23 cellular contexts compared by ENCODE assay signal in the genomic region with DNA sequence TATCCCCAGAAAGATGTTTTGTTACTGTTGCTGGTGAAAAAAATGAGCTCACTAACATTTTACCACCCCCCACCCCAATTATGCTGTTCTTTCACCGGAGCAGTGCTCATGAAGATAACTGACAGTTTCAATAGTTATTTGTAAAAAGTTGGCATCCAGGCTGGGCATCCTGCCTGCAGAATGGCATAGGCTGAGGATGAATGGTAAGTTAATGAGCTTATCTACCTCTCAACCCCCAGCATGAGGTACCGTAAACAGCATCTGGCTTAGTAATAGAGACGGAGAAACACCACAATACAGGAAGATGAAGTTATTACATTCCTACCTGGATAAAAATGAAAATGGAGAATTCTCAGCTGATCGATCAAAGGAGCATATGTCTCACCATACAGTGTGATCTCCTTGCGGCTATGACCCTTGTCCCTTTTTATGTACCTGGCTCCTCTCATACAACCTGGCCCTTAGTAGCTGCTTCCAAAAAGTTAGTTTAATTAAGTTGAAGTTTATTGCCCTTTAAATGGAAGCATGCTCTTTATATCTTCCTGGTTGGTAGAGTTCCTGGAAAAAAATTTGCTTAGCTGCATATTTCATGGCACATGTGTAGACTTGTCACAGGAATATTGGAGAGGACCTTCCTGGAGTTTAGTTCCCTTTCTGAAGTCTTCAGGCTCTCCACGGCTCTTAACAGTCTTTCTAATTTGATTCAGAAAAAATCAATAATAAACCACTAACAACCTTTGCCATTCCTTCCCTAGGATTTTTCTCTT.
DNase-seq lines count a peak whose midpoint lies in the region; ATAC-seq, FAIRE-seq and TF ChIP-seq lines count a peak whose summit lies in the region.
"Had no signal": no experiment of that assay in that cellular context is flagged by ENCODE, and none has a peak within 500 bp of the region (broad histone marks: within the 10 kb centered on the region; RNA-seq: fewer than 3 reads in every experiment).

No MANE protein-coding gene starts in this region.

- peak overlapping the region; percentile 11; the same call in 1 of the 2 replicates for H3K27ac ChIP-seq in C4-2B
- H3K27ac ChIP-seq in keratinocyte (ENCODE audit: control insufficient read depth, insufficient read depth, low read length) = no peak overlapping the region
- H3K27ac ChIP-seq in OCI-LY7 (ENCODE audit: low read depth, low read length, poor library complexity, severe bottlenecking) = no peak overlapping the region
- H3K27ac ChIP-seq: neural progenitor cell, parathyroid adenoma, SJSA1 had no signal

- H3K4me1 ChIP-seq in keratinocyte (ENCODE audit: control insufficient read depth, extremely low read depth, insufficient read depth, low read length) = peaks cover 10% of the 10 kb centered on the region
- no peaks in the 10 kb centered on the region for H3K4me1 ChIP-seq in OCI-LY7 (ENCODE audit: insufficient read depth, low read length, poor library complexity, severe bottlenecking)
- H3K4me1 ChIP-seq: neural progenitor cell, parathyroid adenoma, SJSA1 had no signal

- H2AFZ ChIP-seq in keratinocyte (ENCODE audit: control insufficient read depth, low read length) (peak overlapping the region; percentile 83), OCI-LY7 (ENCODE audit: low read length) (no peak overlapping the region)
- H2AFZ ChIP-seq: neural progenitor cell, parathyroid adenoma had no signal

- intact Hi-C loops in OCI-LY7 (cut with micrococcal nuclease; ENCODE audit: unreplicated experiment) = loop anchor here (10.0 kb wide), 1 partner anchor 266 kb away; no protein-coding TSS in a partner anchor

- DNase-seq in NCI-H1092 (lab: John Stamatoyannopoulos, UW) = peak; percentile 17
- DNase-seq in NCI-H82 (lab: John Stamatoyannopoulos, UW) = peak; percentile 82
- DNase-seq in keratinocyte (ENCODE audit: low read depth, low spot score) = no peak
- DNase-seq in OCI-LY7 (ENCODE audit: low spot score) = no peak
- DNase-seq in NOMO-1 (lab: John Stamatoyannopoulos, UW; ENCODE audit: unreplicated experiment in 2 of 2) = no peak
- DNase-seq: activated CD4-positive, alpha-beta T cell treated with anti-CD3 and anti-CD28 coated beads, Interleukin-2, amount 10 ng/mL, durations not matched to agents 24 days and 14 days; activated effector memory CD4-positive, alpha-beta T cell treated with anti-CD3 and anti-CD28 coated beads, Interleukin-2, amount 50 U/mL, for 16 hours; activated T-cell treated with anti-CD3 and anti-CD28 coated beads, Interleukin-2, amount 50 U/mL, for 24 hours; CD4-positive, alpha-beta memory T cell; GOT3; NCI-H510A treated with DMSO at 0.1 percent for 48 hours; RPMI8226; stimulated activated naive CD4-positive, alpha-beta T cell; T1000 had no signal

- no peaks in the 10 kb centered on the region for H3K36me3 ChIP-seq in keratinocyte (ENCODE audit: control insufficient read depth in 2 of 2, extremely low read depth in 1 of 2, insufficient read depth in 2 of 2, low read length in 2 of 2)
- no peaks in the 10 kb centered on the region for H3K36me3 ChIP-seq in OCI-LY7 (ENCODE audit: insufficient read depth, low read length)
- H3K36me3 ChIP-seq: neural progenitor cell, SJSA1 had no signal

- no peak for TF ChIP-seq CTCF in C4-2B (conservative IDR thresholded peaks at IDR 0.05)
- TF ChIP-seq CTCF in keratinocyte (optimal IDR thresholded peaks at IDR 0.05 in 1 of 3, IDR thresholded peaks at IDR 0.05 in 1 of 3, conservative IDR thresholded peaks at IDR 0.05 in 1 of 3; ENCODE audit: extremely low read depth in 1 of 3, insufficient read depth in 2 of 3, low read length in 3 of 3) = no peak
- no peak for TF ChIP-seq CTCF in OCI-LY7 (conservative IDR thresholded peaks at IDR 0.05; ENCODE audit: low read length)

- no peaks in the 10 kb centered on the region for H3K79me2 ChIP-seq in keratinocyte (ENCODE audit: control insufficient read depth, insufficient read depth, low read length)
- H3K79me2 ChIP-seq in OCI-LY7 (ENCODE audit: insufficient read depth, low read depth, low read length) = no peaks in the 10 kb centered on the region
- H3K79me2 ChIP-seq: parathyroid adenoma had no signal

- no peaks in the 10 kb centered on the region for H3K9me1 ChIP-seq in keratinocyte (ENCODE audit: control insufficient read depth, extremely low read depth, insufficient read depth, low read length)

- peak; percentile 81 for FAIRE-seq in keratinocyte (lab: Jason Lieb, UNC)
- FAIRE-seq: GM18507, urothelium cell line had no signal

- H3K4me2 ChIP-seq in keratinocyte (ENCODE audit: control insufficient read depth, extremely low read depth, insufficient read depth, low read depth, low read length) (peak overlapping the region; percentile 63), OCI-LY7 (ENCODE audit: low read length) (no peak overlapping the region)
- H3K4me2 ChIP-seq: neural progenitor cell, smooth muscle cell had no signal

- CTCF ChIA-PET in OCI-LY7 (lab: Charles Lee; ENCODE audit: unreplicated experiment) = no interaction called here

- H3K27me3 ChIP-seq in keratinocyte (ENCODE audit: control insufficient read depth, extremely low read depth, insufficient read depth, low read length) = no peaks in the 10 kb centered on the region
- H3K27me3 ChIP-seq: neural progenitor cell had no signal

- H4K20me1 ChIP-seq in keratinocyte (ENCODE audit: control insufficient read depth, extremely low read depth, insufficient read depth, low read length) (no peaks in the 10 kb centered on the region), OCI-LY7 (ENCODE audit: insufficient read depth, low read length) (no peaks in the 10 kb centered on the region)

- H3K9me3 ChIP-seq in keratinocyte (ENCODE audit: control insufficient read depth, low read depth, low read length) = no peaks in the 10 kb centered on the region
- H3K9me3 ChIP-seq in OCI-LY7 (ENCODE audit: low read length) = no peaks in the 10 kb centered on the region
- H3K9me3 ChIP-seq: SJSA1 had no signal

- H3K9ac ChIP-seq in keratinocyte (ENCODE audit: control insufficient read depth, extremely low read depth, insufficient read depth, low read length) = no peak overlapping the region
- H3K9ac ChIP-seq: neural progenitor cell, parathyroid adenoma had no signal

- dilution Hi-C loops in keratinocyte (cut with MboI; ENCODE audit: extremely low pct_ligation_motif_present, low sequenced_read_pairs) = no loop called here

- H3K4me3 ChIP-seq in keratinocyte (ENCODE audit: control insufficient read depth in 2 of 3, extremely low read depth in 1 of 3, insufficient read depth in 2 of 3, low read depth in 1 of 3, low read length in 3 of 3) (peak overlapping the region in 1 of 3 experiments; percentile 21), OCI-LY7 (ENCODE audit: low read depth, low read length, poor library complexity, severe bottlenecking) (no peak overlapping the region)
- H3K4me3 ChIP-seq: neural progenitor cell, SJSA1, smooth muscle cell had no signal

- H3K9me2 ChIP-seq in OCI-LY7 (ENCODE audit: insufficient read depth, low read length) = no peaks in the 10 kb centered on the region

- no TSS peak for BruUV-seq in OCI-LY7 (replicated peaks; lab: Mats Ljungman, UMichigan)

- POLR2A ChIA-PET in OCI-LY7 (lab: Charles Lee) = interaction anchor here (0.6 to 0.7 kb wide), 3 partner anchors 38 to 651 kb away, joined by 3 to 5 read pairs (median 5); no protein-coding TSS in a partner anchor

- ATAC-seq in GM21528 (IDR thresholded peaks at IDR 0.05; ENCODE audit: low FRiP score, unreplicated experiment) = no peak
- ATAC-seq: left lobe of liver had no signal

Comparison
In these comparisons a context has a peak if more than half of its experiments do, and no peak if none do; other contexts are left out.
1. DNase-seq: peak in NCI-H1092 (single experiment) and NCI-H82 (single experiment); none in keratinocyte (single experiment), OCI-LY7 (single experiment) and NOMO-1 (0 of 2).